In the genomic region with DNA sequence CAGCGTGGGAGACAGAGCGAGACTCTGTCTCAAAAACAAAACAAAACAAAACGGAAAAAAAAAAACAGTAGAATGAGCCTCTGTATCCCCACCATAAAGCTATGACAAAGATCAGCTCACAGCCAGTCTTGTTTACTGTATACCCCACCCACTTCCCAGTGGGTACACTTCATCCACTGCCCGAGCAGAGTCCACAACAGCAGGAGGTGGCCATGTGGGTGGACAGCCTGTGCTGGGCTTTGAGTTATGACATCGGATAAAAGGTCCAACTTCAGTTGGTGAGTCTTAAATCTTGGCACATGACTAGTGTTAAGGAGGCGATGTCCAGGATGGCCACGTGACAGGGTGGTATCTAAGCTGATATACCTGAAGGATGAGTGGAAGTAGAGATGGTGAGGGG, we compare ENCODE assay signal across 24 cellular contexts.
"Had no signal": no experiment of that assay in that cellular context is flagged by ENCODE, and none has a peak within 500 bp of the region (broad histone marks: within the 10 kb centered on the region; RNA-seq: fewer than 3 reads in every experiment).

No MANE protein-coding gene starts in this region.

- H3K27me3 ChIP-seq: breast epithelium, colonic mucosa, dorsolateral prefrontal cortex, suprapubic skin, tibial nerve, uterus had no signal

- ATAC-seq: activated naive CD4-positive, alpha-beta T cell treated with anti-CD3 and anti-CD28 coated beads, Interleukin-2, amount 50 U/mL, for 72 hours; effector memory CD8-positive, alpha-beta T cell; esophagus mucosa; stimulated activated naive CD8-positive, alpha-beta T cell treated with anti-CD3 and anti-CD28 coated beads, Interleukin-15, amount 100 ng/mL, for 72 hours; T-cell; WTC11 had no signal

- H3K27ac ChIP-seq: breast epithelium, colonic mucosa, suprapubic skin, tibial nerve, uterus had no signal

- H3K9me3 ChIP-seq: breast epithelium, colonic mucosa, suprapubic skin, tibial nerve, uterus had no signal

- H3K36me3 ChIP-seq: breast epithelium, uterus had no signal

- H3K4me3 ChIP-seq: breast epithelium, colonic mucosa, dorsolateral prefrontal cortex, suprapubic skin, tibial nerve, uterus had no signal

- H3K4me1 ChIP-seq: breast epithelium, colonic mucosa, suprapubic skin, tibial nerve, uterus had no signal

- DNase-seq: activated gamma-delta T cell treated with Interleukin-2 at 50 U/mL for 16 hours; activated T-cell treated with anti-CD3 and anti-CD28 coated beads, Interleukin-2, amount 50 U/mL, for 1 hour; amniotic stem cell; colonic mucosa; dorsolateral prefrontal cortex; effector memory CD8-positive, alpha-beta T cell; glutamatergic neuron; hippocampal formation; kidney glomerular epithelial cell; mesenchymal stem cell; naive B cell; occipital lobe; stimulated activated CD4-positive, alpha-beta T cell treated with anti-CD3 and anti-CD28 coated beads, Interleukin-4, amount 100 ng/mL, for 4 hours; stimulated activated naive CD8-positive, alpha-beta T cell treated with anti-CD3 and anti-CD28 coated beads, Interleukin-15, amount 100 ng/mL, for 72 hours; T-cell had no signal

- FAIRE-seq: endothelial cell of umbilical vein, frontal cortex had no signal
